In the genomic region with DNA sequence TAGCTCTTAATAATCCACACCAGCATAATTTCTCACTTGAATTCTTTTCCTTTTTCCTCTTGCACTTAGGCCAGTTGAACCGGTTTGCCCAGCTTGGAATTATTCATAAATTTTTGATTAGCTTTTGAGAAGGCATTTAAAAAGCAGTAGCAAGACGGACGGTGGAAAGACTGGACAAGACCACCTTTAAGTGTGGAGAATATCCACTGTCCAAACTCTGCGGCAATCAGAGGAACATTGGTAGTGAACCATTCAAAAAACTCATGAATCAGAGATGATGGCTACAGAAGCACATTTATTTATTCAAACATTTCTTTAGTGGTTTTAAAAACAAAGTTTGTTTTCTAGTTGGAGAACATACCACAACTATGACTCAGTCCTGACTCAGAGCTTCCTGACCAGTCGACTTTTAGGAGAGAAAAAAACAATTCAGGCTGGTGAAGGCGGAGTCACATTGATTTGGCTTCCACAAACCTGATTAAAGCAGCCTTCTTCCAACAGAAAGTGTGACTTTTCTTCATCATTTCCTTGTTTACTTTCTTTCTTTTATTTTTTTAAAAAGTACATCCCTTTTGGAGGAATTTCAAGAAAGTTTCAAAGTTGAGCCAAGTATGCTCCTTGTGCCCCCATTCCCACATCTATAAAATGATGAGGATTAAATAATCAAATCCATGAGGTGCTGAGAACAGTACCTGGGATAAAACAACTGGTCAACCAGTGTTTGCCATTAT, we compare ENCODE assay signal across 9 cellular contexts.
DNase-seq lines count a peak whose midpoint lies in the region; ATAC-seq, FAIRE-seq and TF ChIP-seq lines count a peak whose summit lies in the region.
"Had no signal": no experiment of that assay in that cellular context is flagged by ENCODE, and none has a peak within 500 bp of the region (broad histone marks: within the 10 kb centered on the region; RNA-seq: fewer than 3 reads in every experiment).

No MANE protein-coding gene starts in this region.

- peak overlapping the region in 1 of 2 donors; percentile 39 for H3K4me3 ChIP-seq in left lung
- peak overlapping the region in 1 of 4 donors; percentile 19 for H3K4me3 ChIP-seq in upper lobe of left lung
- H3K4me3 ChIP-seq: cardiac muscle cell had no signal

- H3K36me3 ChIP-seq in left lung = no peaks in the 10 kb centered on the region
- no peaks in the 10 kb centered on the region for H3K36me3 ChIP-seq in upper lobe of left lung
- H3K36me3 ChIP-seq: cardiac muscle cell had no signal

- H3K9me3 ChIP-seq in left lung (no peaks in the 10 kb centered on the region), upper lobe of left lung (no peaks in the 10 kb centered on the region)

- ATAC-seq in activated CD4-positive, CD25-positive, alpha-beta regulatory T cell treated with anti-CD3 and anti-CD28 coated beads, Interleukin-2, amount 50 U/mL, for 24 hours = peak; percentile 14 to 21
- ATAC-seq in left lung = peak; percentile 91
- peak; percentile 87 to 90 for ATAC-seq in upper lobe of left lung (ENCODE audit: low FRiP score in 2 of 2)

- TF ChIP-seq EP300 in upper lobe of left lung (IDR thresholded peaks at IDR 0.05) = peak in 2 of 4 donors; percentile 10 to 50

- no peak for DNase-seq in activated CD4-positive, CD25-positive, alpha-beta regulatory T cell treated with anti-CD3 and anti-CD28 coated beads, Interleukin-2, amount 50 U/mL, for 72 hours
- DNase-seq in RCC 7860 (ENCODE audit: low spot score) (peak; percentile 89), cerebellar cortex (ENCODE audit: low spot score) (peak; percentile 6), left lung (peak in 1 of 2 donors; percentile 50), upper lobe of left lung (peak in 1 of 2 donors; percentile 72), superior temporal gyrus (ENCODE audit: extremely low spot score) (no peak), NCI-H187 treated with DMSO at 0.1 percent for 48 hours (lab: John Stamatoyannopoulos, UW) (no peak)

- H3K27ac ChIP-seq in left lung = peak overlapping the region; percentile 89 to 91
- H3K27ac ChIP-seq in upper lobe of left lung = peak overlapping the region; percentile 82 to 90 (median 87)
- H3K27ac ChIP-seq: cardiac muscle cell had no signal

- peak; percentile 91 for FAIRE-seq in RCC 7860 (lab: Jason Lieb, UNC)

- H3K4me1 ChIP-seq in left lung (peaks cover 5 to 71% of the 10 kb centered on the region in 2 donors), upper lobe of left lung (peaks cover 20 to 48% (median 37%) of the 10 kb centered on the region in 4 donors)

- no peak for TF ChIP-seq CTCF in left lung (IDR thresholded peaks at IDR 0.05)
- no peak for TF ChIP-seq CTCF in upper lobe of left lung (IDR thresholded peaks at IDR 0.05)

- intact Hi-C loops in left lung (cut with DNase I) = no loop called here

- WGBS in upper lobe of left lung, 2 donors = 24 to 25% methylated on average over 6 of the region's 6 CpGs

- peak in 1 of 4 donors; percentile 32 for TF ChIP-seq POLR2A in upper lobe of left lung (IDR thresholded peaks at IDR 0.05)

- no peaks in the 10 kb centered on the region for H3K27me3 ChIP-seq in left lung
- no peaks in the 10 kb centered on the region for H3K27me3 ChIP-seq in upper lobe of left lung
- H3K27me3 ChIP-seq: cardiac muscle cell had no signal

Comparison
In these comparisons a context has a peak if more than half of its experiments do, and no peak if none do; other contexts are left out.
1. ATAC-seq: peak in every context shown above with its lines; median percentile 91 in left lung; 88 in upper lobe of left lung; 18 in activated CD4-positive, CD25-positive, alpha-beta regulatory T cell treated with anti-CD3 and anti-CD28 coated beads, Interleukin-2, amount 50 U/mL, for 24 hours.
2. DNase-seq: peak in RCC 7860 (single experiment) and cerebellar cortex (single experiment); none in activated CD4-positive, CD25-positive, alpha-beta regulatory T cell treated with anti-CD3 and anti-CD28 coated beads, Interleukin-2, amount 50 U/mL, for 72 hours (single experiment), superior temporal gyrus (single experiment) and NCI-H187 treated with DMSO at 0.1 percent for 48 hours (single experiment).